ENCODE assay signal across 8 cellular contexts in the genomic region with DNA sequence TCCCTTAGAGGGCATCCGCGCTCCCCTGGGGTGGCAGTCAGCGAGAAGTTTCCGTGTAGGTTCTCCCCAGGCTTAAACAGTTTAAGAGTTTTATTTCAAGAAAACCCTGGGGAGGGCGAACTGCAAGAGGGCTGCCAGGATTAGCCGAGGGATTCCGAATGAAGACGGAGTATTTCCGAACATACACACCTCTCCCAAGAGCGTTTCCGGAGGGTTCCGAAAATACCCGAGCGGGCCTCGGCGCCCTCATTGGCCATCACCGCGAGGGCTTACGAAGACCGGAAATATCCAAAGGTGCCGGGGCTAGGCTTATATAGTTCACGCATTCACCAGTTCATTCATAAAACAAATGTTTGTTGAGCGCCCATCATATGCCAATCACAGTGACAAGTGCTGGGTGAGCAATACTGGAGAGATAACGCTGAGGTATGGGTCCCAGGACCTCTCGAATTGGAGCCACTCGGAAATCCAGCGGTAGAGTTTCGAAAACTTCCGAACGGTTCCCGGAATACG. TPM values are rescaled to one million over a fixed set of nuclear protein-coding genes. Genes with fewer than 3 reads are reported as not detected.
DNase-seq lines count a peak whose midpoint lies in the region; ATAC-seq and TF ChIP-seq lines count a peak whose summit lies in the region.

No MANE protein-coding gene starts in this region.

- H3K27me3 Mint-ChIP-seq in activated CD4-positive, alpha-beta T cell treated with anti-CD3 and anti-CD28 coated beads, Interleukin-2, amount 10 ng/mL, durations not matched to agents 24 days and 14 days = no peaks in the 10 kb centered on the region

- peak; percentile 44 for ATAC-seq in GM19328 (IDR thresholded peaks at IDR 0.05; ENCODE audit: unreplicated experiment)
- peak; percentile 61 for ATAC-seq in HG03460 (IDR thresholded peaks at IDR 0.05; ENCODE audit: unreplicated experiment)

- TF ChIP-seq CTCF in coronary artery (IDR thresholded peaks at IDR 0.05) = no peak

- peak overlapping the region; percentile 98 for H3K27ac Mint-ChIP-seq in activated CD4-positive, alpha-beta T cell treated with anti-CD3 and anti-CD28 coated beads, Interleukin-2, amount 10 ng/mL, durations not matched to agents 24 days and 14 days

- DNase-seq in AG20443 (ENCODE audit: low spot score) = peak; percentile 93
- DNase-seq in NCI-H524 treated with DMSO at 0.1 percent for 48 hours (lab: John Stamatoyannopoulos, UW) = peak; percentile 76
- peak; percentile 99 for DNase-seq in activated CD4-positive, alpha-beta T cell treated with anti-CD3 and anti-CD28 coated beads, Interleukin-2, amount 10 ng/mL, durations not matched to agents 24 days and 14 days
- DNase-seq in coronary artery (ENCODE audit: low spot score) = peak; percentile 95
- DNase-seq in left kidney (ENCODE audit: low read depth, low spot score) = peak; percentile 98
- DNase-seq in stimulated activated CD4-positive, alpha-beta T cell treated with anti-CD3 and anti-CD28 coated beads, Interleukin-1b, Interleukin-23, amount 100 ng/mL, for 4 hours (ENCODE audit: low read depth in 2 of 2) = peak; percentile 87 to 95

- H3K27ac ChIP-seq in coronary artery = peak overlapping the region; percentile 79 to 97

- peaks cover 48% of the 10 kb centered on the region for H3K4me1 Mint-ChIP-seq in activated CD4-positive, alpha-beta T cell treated with anti-CD3 and anti-CD28 coated beads, Interleukin-2, amount 10 ng/mL, durations not matched to agents 24 days and 14 days

- peaks cover 57% of the 10 kb centered on the region for H3K36me3 Mint-ChIP-seq in activated CD4-positive, alpha-beta T cell treated with anti-CD3 and anti-CD28 coated beads, Interleukin-2, amount 10 ng/mL, durations not matched to agents 24 days and 14 days (ENCODE audit: low read depth)

- H3K9me3 Mint-ChIP-seq in activated CD4-positive, alpha-beta T cell treated with anti-CD3 and anti-CD28 coated beads, Interleukin-2, amount 10 ng/mL, durations not matched to agents 24 days and 14 days = peaks cover 6% of the 10 kb centered on the region

- H3K4me3 ChIP-seq in coronary artery = peak overlapping the region; percentile 83

- intact Hi-C loops in activated CD4-positive, alpha-beta T cell treated with anti-CD3 and anti-CD28 coated beads, Interleukin-2, amount 10 ng/mL, durations not matched to agents 24 days and 14 days (cut with micrococcal nuclease) = loop anchor here (1.0 to 5.0 kb wide), 7 partner anchors 23 to 269 kb away; a partner anchor contains a TSS

- H3K4me3 Mint-ChIP-seq in activated CD4-positive, alpha-beta T cell treated with anti-CD3 and anti-CD28 coated beads, Interleukin-2, amount 10 ng/mL, durations not matched to agents 24 days and 14 days = peak overlapping the region; percentile 97

RNA-seq across cellular contexts. Expression of a gene that starts 0.4 kb away (rescaled TPM):
- 1,992 and 2,022 TPM in 2 replicates for total RNA-seq in activated CD4-positive, alpha-beta T cell treated with anti-CD3 and anti-CD28 coated beads, Interleukin-2, amount 10 ng/mL, durations not matched to agents 24 days and 14 days

RNA-seq across cellular contexts. Expression of a gene that starts 1.2 kb away (rescaled TPM):
- total RNA-seq in activated CD4-positive, alpha-beta T cell treated with anti-CD3 and anti-CD28 coated beads, Interleukin-2, amount 10 ng/mL, durations not matched to agents 24 days and 14 days = 9.7 and 11.3 TPM in 2 replicates

RNA-seq across cellular contexts. Expression of a gene that starts 8.7 kb away (rescaled TPM):
- not detected in 2 replicates for total RNA-seq in activated CD4-positive, alpha-beta T cell treated with anti-CD3 and anti-CD28 coated beads, Interleukin-2, amount 10 ng/mL, durations not matched to agents 24 days and 14 days

RNA-seq across cellular contexts. Expression of a gene that starts 15.0 kb away (rescaled TPM):
- 0.21 TPM in 1 of 2 replicates, not detected in the other for total RNA-seq in activated CD4-positive, alpha-beta T cell treated with anti-CD3 and anti-CD28 coated beads, Interleukin-2, amount 10 ng/mL, durations not matched to agents 24 days and 14 days

RNA-seq across cellular contexts. Expression of a gene that starts 22.2 kb away (rescaled TPM):
- total RNA-seq in activated CD4-positive, alpha-beta T cell treated with anti-CD3 and anti-CD28 coated beads, Interleukin-2, amount 10 ng/mL, durations not matched to agents 24 days and 14 days = not detected in 2 replicates

Comparison
In these comparisons a context has a peak if more than half of its experiments do, and no peak if none do; other contexts are left out.
1. Peak in every context shown above with its lines: DNase-seq, ATAC-seq, H3K4me3 ChIP-seq and H3K27ac ChIP-seq.